Comparison of ENCODE assay signal across 17 cellular contexts in genomic region chr9:69577123-69577522, GRCh38.
DNase-seq lines count a peak whose midpoint lies in the region; ATAC-seq and TF ChIP-seq lines count a peak whose summit lies in the region.
"Had no signal": no experiment of that assay in that cellular context is flagged by ENCODE, and none has a peak within 500 bp of the region (broad histone marks: within the 10 kb centered on the region; RNA-seq: fewer than 3 reads in every experiment).

No MANE protein-coding gene starts in this region.

- H3K4me3 ChIP-seq in BLaER1 treated with 17β-estradiol and CSF1 and Interleukin-3, amounts not matched to agents 10 nM and 100 nM, result peak overlapping the region in 1 of 10 experiments; percentile 5; a peak in 1 of 20 replicates
- H3K4me3 ChIP-seq: GM12878, HAP-1 had no signal

- peak overlapping the region in 4 of 11 experiments; percentile 38 to 56 (median 52); a peak in 3 of 22 replicates for H3K27ac ChIP-seq in BLaER1 treated with 17β-estradiol and CSF1 and Interleukin-3, amounts not matched to agents 10 nM and 100 nM
- no peak overlapping the region for H3K27ac ChIP-seq in foreskin keratinocyte

- DNase-seq in LHCN-M2 (ENCODE audit: low read depth) (peak; percentile 80), foreskin keratinocyte (no peak), renal cortical epithelial cell (ENCODE audit: low read depth) (peak; percentile 62), NCI-H510A treated with DMSO at 0.1 percent for 48 hours (lab: John Stamatoyannopoulos, UW) (no peak), germinal center (ENCODE audit: low spot score) (no peak)
- DNase-seq: 8988T; AML-193; C1 segment of cervical spinal cord; CD4-positive, alpha-beta T cell; DMS79; GOT3; HFFc6 had no signal

- H4K20me1 ChIP-seq in BLaER1 treated with 17β-estradiol and CSF1 and Interleukin-3, amounts not matched to agents 10 nM and 100 nM, result 0 out of 22 replicates have a peak, but pooled peaks cover 0 to 6% (median 0%) of the 10 kb centered on the region in 11 experiments

- H3K4me2 ChIP-seq in BLaER1 treated with 17β-estradiol and CSF1 and Interleukin-3, amounts not matched to agents 10 nM and 100 nM, result peak overlapping the region in 10 of 11 experiments; percentile 21 to 89 (median 76); a peak in 18 of 22 replicates

- no peaks in the 10 kb centered on the region for H3K36me3 ChIP-seq in BLaER1 treated with 17β-estradiol and CSF1 and Interleukin-3, amounts not matched to agents 10 nM and 100 nM
- H3K36me3 ChIP-seq: HAP-1 had no signal

- H3K27me3 ChIP-seq in BLaER1 treated with 17β-estradiol and CSF1 and Interleukin-3, amounts not matched to agents 10 nM and 100 nM, result no peaks in the 10 kb centered on the region
- H3K27me3 ChIP-seq in foreskin keratinocyte, result no peaks in the 10 kb centered on the region

- ATAC-seq in foreskin keratinocyte, result peak; percentile 36
- no peak for ATAC-seq in GM21529 (IDR thresholded peaks at IDR 0.05; ENCODE audit: unreplicated experiment)
- ATAC-seq: GM12878, HepG2 had no signal

- no peak for TF ChIP-seq CTCF in foreskin keratinocyte (conservative IDR thresholded peaks at IDR 0.05)

- no peak overlapping the region for H3K9ac ChIP-seq in BLaER1 treated with 17β-estradiol and CSF1 and Interleukin-3, amounts not matched to agents 10 nM and 100 nM

- peaks cover 32 to 77% (median 66%) of the 10 kb centered on the region in 10 experiments for H3K4me1 ChIP-seq in BLaER1 treated with 17β-estradiol and CSF1 and Interleukin-3, amounts not matched to agents 10 nM and 100 nM
- H3K4me1 ChIP-seq in foreskin keratinocyte, result peaks cover 6% of the 10 kb centered on the region

- H3K9me3 ChIP-seq in BLaER1 treated with 17β-estradiol and CSF1 and Interleukin-3, amounts not matched to agents 10 nM and 100 nM (replicated peaks in 1 of 11), result peaks cover 0 to 9% (median 4%) of the 10 kb centered on the region in 11 experiments; a peak in 9 of 22 replicates

Comparison
In these comparisons a context has a peak if more than half of its experiments do, and no peak if none do; other contexts are left out.
1. DNase-seq: peak in LHCN-M2 (single experiment) and renal cortical epithelial cell (single experiment); none in foreskin keratinocyte (0 of 2), NCI-H510A treated with DMSO at 0.1 percent for 48 hours (single experiment) and germinal center (single experiment).